Comparison of ENCODE assay signal across 13 cellular contexts in genomic region chr9:69376651-69377050, GRCh38. TPM values are rescaled to one million over a fixed set of nuclear protein-coding genes. Genes with fewer than 3 reads are reported as not detected.
DNase-seq lines count a peak whose midpoint lies in the region; ATAC-seq, FAIRE-seq and TF ChIP-seq lines count a peak whose summit lies in the region.
"Had no signal": no experiment of that assay in that cellular context is flagged by ENCODE, and none has a peak within 500 bp of the region (broad histone marks: within the 10 kb centered on the region; RNA-seq: fewer than 3 reads in every experiment).

No MANE protein-coding gene starts in this region.

- WGBS in mesenchymal stem cell: 19% methylated on average over 3 of the region's 3 CpGs

- FAIRE-seq in endothelial cell of umbilical vein (lab: Jason Lieb, UNC): peak; percentile 77
- FAIRE-seq: A204.1, GM18507 had no signal

- no TSS peak for BruUV-seq in endothelial cell of umbilical vein (replicated peaks; lab: Mats Ljungman, UMichigan)

- H3K79me1 ChIP-seq in mesenchymal stem cell (replicated peaks; ENCODE audit: low read length, poor library complexity, severe bottlenecking): no peaks in the 10 kb centered on the region

- H3K14ac ChIP-seq in mesenchymal stem cell (ENCODE audit: low read length in 2 of 2): peak overlapping the region in 1 of 2 experiments; percentile 84

- dilution Hi-C loops in endothelial cell of umbilical vein (cut with MboI; ENCODE audit: extremely low pct_ligation_motif_present, low sequenced_read_pairs): no loop called here

- H3K9ac ChIP-seq in endothelial cell of umbilical vein (replicated peaks; ENCODE audit: extremely low read depth, insufficient read depth, low read length) (no peak overlapping the region), mesenchymal stem cell (ENCODE audit: low read length) (peak overlapping the region; percentile 38)

- peak overlapping the region; percentile 7 for H2AFZ ChIP-seq in endothelial cell of umbilical vein (ENCODE audit: low read depth, low read length)
- no peak overlapping the region for H2AFZ ChIP-seq in mesenchymal stem cell (ENCODE audit: low read depth, low read length)

- no peaks in the 10 kb centered on the region for H3K27me3 Mint-ChIP-seq in natural killer cell (ENCODE audit: low read depth in 2 of 2)

- intact Hi-C loops in endothelial cell of umbilical vein (cut with micrococcal nuclease) (no loop called here), natural killer cell (cut with micrococcal nuclease) (loop anchor here (10.0 kb wide), 1 partner anchor 48 kb away; no protein-coding TSS in a partner anchor)

- no peak overlapping the region for H2BK5ac ChIP-seq in mesenchymal stem cell (ENCODE audit: low read depth, low read length, poor library complexity, severe bottlenecking)

- no peaks in the 10 kb centered on the region for H3K27me3 ChIP-seq in endothelial cell of umbilical vein (ENCODE audit: control insufficient read depth in 2 of 2, insufficient read depth in 2 of 2, low read length in 2 of 2)
- H3K27me3 ChIP-seq in mesenchymal stem cell (ENCODE audit: control insufficient read depth in 1 of 2, insufficient read depth in 1 of 2, low read length in 2 of 2): peaks cover 0 to 2% of the 10 kb centered on the region in 2 experiments
- H3K27me3 ChIP-seq: Peyer's patch had no signal

- H3K36me3 ChIP-seq in endothelial cell of umbilical vein (ENCODE audit: control insufficient read depth in 2 of 2, extremely low read depth in 1 of 2, insufficient read depth in 2 of 2, low read length in 2 of 2) (no peaks in the 10 kb centered on the region), mesenchymal stem cell (ENCODE audit: control insufficient read depth in 1 of 2, insufficient read depth in 2 of 2, low read depth in 1 of 2, low read length in 2 of 2) (no peaks in the 10 kb centered on the region)
- H3K36me3 ChIP-seq: Peyer's patch had no signal

- CTCF ChIA-PET in endothelial cell of umbilical vein (lab: Charles Lee): interaction anchor here (0.6 kb wide), 1 partner anchor 12 kb away, joined by 3 read pairs; no protein-coding TSS in a partner anchor

- no peak overlapping the region for H3K4me2 ChIP-seq in endothelial cell of umbilical vein (ENCODE audit: insufficient read depth, low read length)
- no peak overlapping the region for H3K4me2 ChIP-seq in mesenchymal stem cell (ENCODE audit: low read length, poor library complexity, severe bottlenecking)

- peak overlapping the region in 1 of 2 experiments; percentile 61 for H3K18ac ChIP-seq in mesenchymal stem cell (ENCODE audit: low read depth in 1 of 2, low read length in 2 of 2)

- H3K4ac ChIP-seq in mesenchymal stem cell (ENCODE audit: low read depth in 1 of 2, low read length in 2 of 2): no peak overlapping the region

- no peak overlapping the region for H3K4me3 ChIP-seq in endothelial cell of umbilical vein (replicated peaks in 1 of 3; ENCODE audit: insufficient read depth in 1 of 3, low read depth in 1 of 3, low read length in 3 of 3)
- peak overlapping the region in 1 of 2 experiments; percentile 57 for H3K4me3 ChIP-seq in mesenchymal stem cell (ENCODE audit: insufficient read depth in 1 of 2, low read depth in 1 of 2, low read length in 2 of 2)
- H3K4me3 ChIP-seq: Peyer's patch had no signal

- H3K4me1 ChIP-seq in endothelial cell of umbilical vein (ENCODE audit: control insufficient read depth, extremely low read depth, insufficient read depth, low read length): peaks cover 28% of the 10 kb centered on the region
- H3K4me1 ChIP-seq in mesenchymal stem cell (ENCODE audit: control insufficient read depth, insufficient read depth, low read depth, low read length): peaks cover 10% of the 10 kb centered on the region
- H3K4me1 ChIP-seq: Peyer's patch had no signal

- H3K9me3 Mint-ChIP-seq in natural killer cell: no peaks in the 10 kb centered on the region

- H3K4me3 Mint-ChIP-seq in natural killer cell: no peak overlapping the region
- H3K4me3 Mint-ChIP-seq: memory B cell had no signal

- H3K27ac Mint-ChIP-seq in natural killer cell: no peak overlapping the region
- H3K27ac Mint-ChIP-seq: memory B cell had no signal

- no peak overlapping the region for H3K23ac ChIP-seq in mesenchymal stem cell (ENCODE audit: low read length in 2 of 2)

- H3K27ac ChIP-seq in endothelial cell of umbilical vein (ENCODE audit: insufficient read depth, low read depth, low read length): no peak overlapping the region
- H3K27ac ChIP-seq in mesenchymal stem cell (ENCODE audit: low read length, poor library complexity, severe bottlenecking): peak overlapping the region; percentile 47
- H3K27ac ChIP-seq: Peyer's patch had no signal

- no peaks in the 10 kb centered on the region for H3K9me1 ChIP-seq in endothelial cell of umbilical vein (replicated peaks; ENCODE audit: control insufficient read depth, extremely low read depth, insufficient read depth, low read length)

- ATAC-seq in natural killer cell: no peak

- DNase-seq in A172 (ENCODE audit: low spot score) (peak; percentile 90), M059J (ENCODE audit: low read depth) (peak; percentile 90), endothelial cell of umbilical vein (ENCODE audit: low read depth, low spot score) (peak; percentile 48), mesenchymal stem cell (peak; percentile 76), NCI-H748 (lab: John Stamatoyannopoulos, UW; ENCODE audit: unreplicated experiment) (no peak), NCI-H345 (lab: John Stamatoyannopoulos, UW) (no peak), RPMI8226 (no peak), natural killer cell (no peak)
- DNase-seq: cortex of kidney, Peyer's patch had no signal

- no peak overlapping the region for H2BK15ac ChIP-seq in mesenchymal stem cell (ENCODE audit: low read depth, poor library complexity, severe bottlenecking)

- no peak for TF ChIP-seq POLR2A in endothelial cell of umbilical vein (IDR thresholded peaks at IDR 0.05; ENCODE audit: low read depth, low read length)

- H3K79me2 ChIP-seq in endothelial cell of umbilical vein (ENCODE audit: control insufficient read depth, insufficient read depth, low read length): no peaks in the 10 kb centered on the region

- no peak overlapping the region for H2BK120ac ChIP-seq in mesenchymal stem cell (ENCODE audit: low read depth, low read length)

- H4K8ac ChIP-seq in mesenchymal stem cell (ENCODE audit: low read length): no peak overlapping the region

- TF ChIP-seq CTCF in endothelial cell of umbilical vein (IDR thresholded peaks at IDR 0.05; ENCODE audit: extremely low read depth in 1 of 2, insufficient read depth in 1 of 2, low read depth in 1 of 2, low read length in 2 of 2) (no peak), natural killer cell (IDR thresholded peaks at IDR 0.05) (no peak)

- H4K20me1 ChIP-seq in endothelial cell of umbilical vein (replicated peaks; ENCODE audit: control insufficient read depth, extremely low read depth, insufficient read depth, low read length): no peaks in the 10 kb centered on the region

- no peaks in the 10 kb centered on the region for H3K4me1 Mint-ChIP-seq in natural killer cell
- H3K4me1 Mint-ChIP-seq: memory B cell had no signal

- no peak overlapping the region for H4K91ac ChIP-seq in mesenchymal stem cell (ENCODE audit: low read length)

- no peaks in the 10 kb centered on the region for H3K9me3 ChIP-seq in endothelial cell of umbilical vein (replicated peaks; ENCODE audit: control insufficient read depth, insufficient read depth, low read length)
- H3K9me3 ChIP-seq in mesenchymal stem cell (ENCODE audit: control insufficient read depth, low read length): no peaks in the 10 kb centered on the region
- H3K9me3 ChIP-seq: Peyer's patch had no signal

- POLR2A ChIA-PET in endothelial cell of umbilical vein (lab: Charles Lee): no interaction called here

- no peak overlapping the region for H2BK12ac ChIP-seq in mesenchymal stem cell (ENCODE audit: low read length in 2 of 2)

- H3K36me3 Mint-ChIP-seq in natural killer cell: no peaks in the 10 kb centered on the region
- H3K36me3 Mint-ChIP-seq: memory B cell had no signal

- H2AK5ac ChIP-seq in mesenchymal stem cell (ENCODE audit: low read length, severe bottlenecking): no peak overlapping the region

TF ChIP-seq in endothelial cell of umbilical vein, 7 proteins besides CTCF, POLR2A, EP300 and RAD21:
- TF ChIP-seq JUN (IDR thresholded peaks at IDR 0.05; ENCODE audit: borderline replicate concordance, insufficient read depth, insufficient read length, low read depth): peak; percentile 44
- no peak for TF ChIP-seq MYC (IDR thresholded peaks at IDR 0.05; ENCODE audit: low read depth, low read length)

RNA-seq across cellular contexts. Expression of gene ENTREP1, which starts 51.6 kb away (rescaled TPM):
- 0.78 and 1.7 TPM in 2 replicates for total RNA-seq in A172 (2014; rRNA removed; shearing (Covaris generic))
- total RNA-seq in M059J (2014; rRNA removed; shearing (Covaris generic)): 0.05 TPM in 1 of 2 replicates, not detected in the other
- total RNA-seq in endothelial cell of umbilical vein (5.0 and 7.1 TPM in 2 replicates), natural killer cell (not detected)
- 13.5 and 14.6 TPM in 2 replicates for polyA plus RNA-seq in endothelial cell of umbilical vein
- polyA plus RNA-seq in endothelial cell of umbilical vein (2011; cell fraction: cytosol; rRNA removed): 4.8 and 5.8 TPM in 2 replicates
- 63.9 and 99.7 TPM in 2 replicates for polyA plus RNA-seq in endothelial cell of umbilical vein (2011; cell fraction: nucleus; rRNA removed)
- polyA plus RNA-seq in endothelial cell of umbilical vein (2012): 2.1 and 3.2 TPM in 2 replicates
- polyA minus RNA-seq in endothelial cell of umbilical vein: 15.2 and 18.3 TPM in 2 replicates
- polyA minus RNA-seq in endothelial cell of umbilical vein (2011; cell fraction: cytosol; rRNA and poly(A)+ RNA removed): 0.51 TPM
- 20.0 and 22.9 TPM in 2 replicates for polyA minus RNA-seq in endothelial cell of umbilical vein (2011; cell fraction: nucleus; rRNA and poly(A)+ RNA removed)
- polyA plus RNA-seq in mesenchymal stem cell (2013, experiment 1 of 2): 0.03 TPM
- 0.07 TPM for polyA plus RNA-seq in mesenchymal stem cell (2013, experiment 2 of 2)

Comparison
In these comparisons a context has a peak if more than half of its experiments do, and no peak if none do; other contexts are left out.
1. DNase-seq: peak in A172 (single experiment), M059J (single experiment), endothelial cell of umbilical vein (single experiment) and mesenchymal stem cell (single experiment); none in NCI-H748 (single experiment), NCI-H345 (single experiment), RPMI8226 (single experiment) and natural killer cell (single experiment).